1 cellular context compared by ENCODE assay signal in genomic region chr6:26172496-26172958, GRCh38.
TF ChIP-seq lines count a peak whose summit lies in the region.

No MANE protein-coding gene starts in this region.

TF ChIP-seq in SK-N-SH, 30 proteins besides CTCF, POLR2A, EP300 and RAD21 (continued from another document):
- TF ChIP-seq REST (IDR thresholded peaks at IDR 0.05; ENCODE audit: low read depth, low read length) (no peak), TCF12 (IDR thresholded peaks at IDR 0.05) (no peak), RCOR1 (IDR thresholded peaks at IDR 0.05; ENCODE audit: low read length) (peak; percentile 51)
TF ChIP-seq in SK-N-SH: peak in this region for 2.
